In genomic region chr14:77059276-77059934, GRCh38 we compare ENCODE assay signal across 8 cellular contexts. TPM values are rescaled to one million over a fixed set of nuclear protein-coding genes. Genes with fewer than 3 reads are reported as not detected.
A peak's percentile ranks its signal among the peaks of the same experiment; 100 is the strongest.
DNase-seq lines count a peak whose midpoint lies in the region; ATAC-seq, FAIRE-seq and TF ChIP-seq lines count a peak whose summit lies in the region.

No MANE protein-coding gene starts in this region.

- H3K4me3 Mint-ChIP-seq in activated CD8-positive, alpha-beta T cell treated with anti-CD3 and anti-CD28 coated beads, Interleukin-2, amount 10 ng/mL, durations not matched to agents 7 days and 5 days = no peak overlapping the region
- H3K4me3 Mint-ChIP-seq in Caco-2 (ENCODE audit: unreplicated experiment) = no peak overlapping the region

- CTCF ChIA-PET in activated CD8-positive, alpha-beta T cell treated with anti-CD3 and anti-CD28 coated beads, Interleukin-2, amount 10 ng/mL, durations not matched to agents 7 days and 5 days (lab: Charles Lee) = interaction anchor here (0.7 to 8.5 kb wide), 10 partner anchors 9 to 185 kb away, joined by 3 to 90 read pairs (median 4); no protein-coding TSS in a partner anchor
- CTCF ChIA-PET in Caco-2 (lab: Charles Lee) = interaction anchor here (0.7 to 1.5 kb wide), 7 partner anchors 9 to 191 kb away, joined by 3 to 6 read pairs (median 3); no protein-coding TSS in a partner anchor

- TF ChIP-seq CTCF in GM12875 (IDR thresholded peaks at IDR 0.05; ENCODE audit: borderline replicate concordance, insufficient read depth, low read depth, low read length) (0 out of 2 replicates have a peak, but pooled peaks have one; percentile 16), fibroblast of mammary gland (conservative IDR thresholded peaks at IDR 0.05; ENCODE audit: control insufficient read depth, insufficient read depth, low read depth, low read length) (peak; percentile 34), pancreas (IDR thresholded peaks at IDR 0.05) (no peak), Caco-2 (IDR thresholded peaks at IDR 0.05; ENCODE audit: insufficient read depth in 1 of 2, low read depth in 1 of 2, low read length in 1 of 2, severe bottlenecking in 1 of 2, unreplicated experiment in 1 of 2) (no peak)

- ATAC-seq in pancreas = peak in 3 of 4 donors; percentile 61 to 82 (median 77)
- ATAC-seq in activated CD8-positive, alpha-beta T cell treated with anti-CD3 and anti-CD28 coated beads, Interleukin-2, amount 10 ng/mL, durations not matched to agents 7 days and 5 days = no peak

- H3K4me1 ChIP-seq in SJSA1 (replicated peaks) (peaks cover 8% of the 10 kb centered on the region), pancreas (no peaks in the 10 kb centered on the region), Caco-2 (no peaks in the 10 kb centered on the region)

- H3K27me3 Mint-ChIP-seq in activated CD8-positive, alpha-beta T cell treated with anti-CD3 and anti-CD28 coated beads, Interleukin-2, amount 10 ng/mL, durations not matched to agents 7 days and 5 days (ENCODE audit: low read depth) = peaks cover 2% of the 10 kb centered on the region
- H3K27me3 Mint-ChIP-seq in Caco-2 (ENCODE audit: insufficient read depth, unreplicated experiment) = no peaks in the 10 kb centered on the region

- WGBS in pancreas, 2 donors = 59 to 60% methylated on average over 12 of the region's 12 CpGs

- no peak overlapping the region for H3K27ac Mint-ChIP-seq in activated CD8-positive, alpha-beta T cell treated with anti-CD3 and anti-CD28 coated beads, Interleukin-2, amount 10 ng/mL, durations not matched to agents 7 days and 5 days
- H3K27ac Mint-ChIP-seq in Caco-2 (ENCODE audit: unreplicated experiment) = no peak overlapping the region

- FAIRE-seq in pancreas (lab: Jason Lieb, UNC) = no peak

- no peaks in the 10 kb centered on the region for H3K9me3 Mint-ChIP-seq in activated CD8-positive, alpha-beta T cell treated with anti-CD3 and anti-CD28 coated beads, Interleukin-2, amount 10 ng/mL, durations not matched to agents 7 days and 5 days (ENCODE audit: insufficient read depth)
- H3K9me3 Mint-ChIP-seq in Caco-2 (ENCODE audit: unreplicated experiment) = no peaks in the 10 kb centered on the region

- no peak overlapping the region for H3K27ac ChIP-seq in SJSA1
- H3K27ac ChIP-seq in pancreas = no peak overlapping the region

- intact Hi-C loops in pancreas (cut with DNase I) (loop anchor here in 1 of 3 donors (5.0 kb wide), 1 partner anchor 147 kb away; no protein-coding TSS in a partner anchor), Caco-2 (cut with micrococcal nuclease; ENCODE audit: unreplicated experiment) (no loop called here)

- peaks cover 14% of the 10 kb centered on the region for H3K4me1 Mint-ChIP-seq in activated CD8-positive, alpha-beta T cell treated with anti-CD3 and anti-CD28 coated beads, Interleukin-2, amount 10 ng/mL, durations not matched to agents 7 days and 5 days (ENCODE audit: low read depth)
- peaks cover 5% of the 10 kb centered on the region for H3K4me1 Mint-ChIP-seq in Caco-2 (ENCODE audit: low read depth, unreplicated experiment)

- peak; percentile 61 for DNase-seq in 8988T
- peak; percentile 46 to 69 for DNase-seq in SJSA1 (ENCODE audit: low read depth in 1 of 2, low spot score in 2 of 2)
- DNase-seq in fibroblast of mammary gland (ENCODE audit: low read depth) = peak; percentile 97
- no peak for DNase-seq in pancreas
- DNase-seq in activated CD8-positive, alpha-beta T cell treated with anti-CD3 and anti-CD28 coated beads, Interleukin-2, amount 10 ng/mL, durations not matched to agents 7 days and 5 days = no peak
- DNase-seq in Caco-2 = no peak
- no peak for DNase-seq in cerebellum (ENCODE audit: low spot score)

- no peaks in the 10 kb centered on the region for H3K36me3 ChIP-seq in SJSA1
- H3K36me3 ChIP-seq in pancreas = no peaks in the 10 kb centered on the region
- no peaks in the 10 kb centered on the region for H3K36me3 ChIP-seq in Caco-2 (ENCODE audit: control insufficient read depth, insufficient read depth, low read length)

- H3K27me3 ChIP-seq in SJSA1 (replicated peaks) = no peaks in the 10 kb centered on the region
- no peaks in the 10 kb centered on the region for H3K27me3 ChIP-seq in pancreas
- H3K27me3 ChIP-seq in Caco-2 (replicated peaks; ENCODE audit: control insufficient read depth, insufficient read depth, low read length) = no peaks in the 10 kb centered on the region

- peaks cover 3% of the 10 kb centered on the region for H3K36me3 Mint-ChIP-seq in activated CD8-positive, alpha-beta T cell treated with anti-CD3 and anti-CD28 coated beads, Interleukin-2, amount 10 ng/mL, durations not matched to agents 7 days and 5 days (ENCODE audit: low read depth)
- no peaks in the 10 kb centered on the region for H3K36me3 Mint-ChIP-seq in Caco-2 (ENCODE audit: insufficient read depth, unreplicated experiment)

- H3K4me3 ChIP-seq in GM12875 (ENCODE audit: low read depth, low read length) (no peak overlapping the region), SJSA1 (no peak overlapping the region), fibroblast of mammary gland (ENCODE audit: control insufficient read depth, low read depth, low read length) (no peak overlapping the region), pancreas (no peak overlapping the region), Caco-2 (ENCODE audit: low read depth, low read length) (no peak overlapping the region)

- H3K9me3 ChIP-seq in SJSA1 (replicated peaks) (no peaks in the 10 kb centered on the region), pancreas (no peaks in the 10 kb centered on the region), Caco-2 (no peaks in the 10 kb centered on the region)

- no TSS peak for BruUV-seq in Caco-2 (replicated peaks; lab: Mats Ljungman, UMichigan)

- POLR2A ChIA-PET in activated CD8-positive, alpha-beta T cell treated with anti-CD3 and anti-CD28 coated beads, Interleukin-2, amount 10 ng/mL, durations not matched to agents 7 days and 5 days (lab: Charles Lee) = interaction anchor here (1.4 kb wide), 1 partner anchor 183 kb away, joined by 3 read pairs; no protein-coding TSS in a partner anchor
- POLR2A ChIA-PET in Caco-2 (lab: Charles Lee) = no interaction called here

RNA-seq across cellular contexts. Expression of gene IRF2BPL, which starts 30.9 kb away (rescaled TPM):
- total RNA-seq in SJSA1 (2014; rRNA removed; shearing (Covaris generic)) = 9.8 and 16.4 TPM in 2 replicates
- total RNA-seq in pancreas = 10 to 100 TPM; 15.4 to 32.2 (median 25.5) TPM
- 10 to 100 TPM in 1 of 2 donors, 1 to 10 TPM in 1; 6.2 to 13.7 TPM for polyA plus RNA-seq in pancreas
- 10 to 100 TPM; 34.5 to 35.6 TPM for total RNA-seq in activated CD8-positive, alpha-beta T cell treated with anti-CD3 and anti-CD28 coated beads, Interleukin-2, amount 10 ng/mL, durations not matched to agents 7 days and 5 days
- 24.1 and 24.7 TPM in 2 replicates for total RNA-seq in Caco-2 (2022)
- 28.5 TPM for total RNA-seq in cerebellum

RNA-seq across cellular contexts. Expression of gene CIPC, which starts 38.7 kb away (rescaled TPM):
- total RNA-seq in SJSA1 (2014; rRNA removed; shearing (Covaris generic)) = 8.8 and 11.0 TPM in 2 replicates
- total RNA-seq in pancreas (10 to 100 TPM in 1 of 6 donors, 1 to 10 TPM in 5; 5.9 to 12.6 (median 8.0) TPM), Caco-2 (2022) (12.8 and 15.4 TPM in 2 replicates), cerebellum (40.9 TPM)
- 1 to 10 TPM; 2.7 to 6.7 TPM for polyA plus RNA-seq in pancreas
- 10 to 100 TPM; 11.4 to 11.7 TPM for total RNA-seq in activated CD8-positive, alpha-beta T cell treated with anti-CD3 and anti-CD28 coated beads, Interleukin-2, amount 10 ng/mL, durations not matched to agents 7 days and 5 days

Comparison
In these comparisons a context has a peak if more than half of its experiments do, and no peak if none do; other contexts are left out.
1. DNase-seq: peak in 8988T (single experiment), SJSA1 (2 of 2) and fibroblast of mammary gland (single experiment); none in pancreas (0 of 6), activated CD8-positive, alpha-beta T cell treated with anti-CD3 and anti-CD28 coated beads, Interleukin-2, amount 10 ng/mL, durations not matched to agents 7 days and 5 days (single experiment), Caco-2 (0 of 2) and cerebellum (single experiment).
2. CTCF ChIP-seq: peak in GM12875 (single experiment) and fibroblast of mammary gland (single experiment); none in pancreas (0 of 4) and Caco-2 (0 of 2).